Comparison of ENCODE assay signal across 24 cellular contexts in genomic region chr3:70806556-70806955, GRCh38.
"Had no signal": no experiment of that assay in that cellular context is flagged by ENCODE, and none has a peak within 500 bp of the region (broad histone marks: within the 10 kb centered on the region; RNA-seq: fewer than 3 reads in every experiment).

No MANE protein-coding gene starts in this region.

- ATAC-seq: K562, Panc1, PC-3 had no signal

- H3K4me3 ChIP-seq: K562 had no signal

- H3K4me1 Mint-ChIP-seq: IgD-negative memory B cell had no signal

- DNase-seq: Kasumi-1, MM.1S, NCI-H1092 treated with DMSO at 0.1 percent for 48 hours, NCI-H1436, NCI-H187, NCI-H2029, NCI-H2081 treated with DMSO at 0.1 percent for 48 hours, NCI-H2171, NCI-H226, NCI-H446, NCI-H510A, NCI-H524 treated with DMSO at 0.1 percent for 48 hours, NCI-H69, NCI-H774, PC-3, SHP77, SK-N-SH, SW 1271 had no signal

- H3K27ac Mint-ChIP-seq: IgD-negative memory B cell had no signal

- H3K36me3 Mint-ChIP-seq: IgD-negative memory B cell had no signal

- H3K9me3 ChIP-seq: SK-N-SH had no signal

- H3K4me3 Mint-ChIP-seq: IgD-negative memory B cell had no signal

- H3K27ac ChIP-seq: HL-60, KMS-11, RWPE1 had no signal
